In genomic region chr4:82680834-82681233, GRCh38 we compare ENCODE assay signal across 18 cellular contexts.
"Had no signal": no experiment of that assay in that cellular context is flagged by ENCODE, and none has a peak within 500 bp of the region (broad histone marks: within the 10 kb centered on the region; RNA-seq: fewer than 3 reads in every experiment).

No MANE protein-coding gene starts in this region.

- H3K4me3 ChIP-seq: gastroesophageal sphincter, heart right ventricle, prostate gland had no signal

- H3K27ac Mint-ChIP-seq: activated T-helper 17 cell treated with anti-CD3 and anti-CD28 coated beads, Interleukin-2, amount 50 U/mL, for 72 hours; naive thymus-derived CD8-positive, alpha-beta T cell had no signal

- DNase-seq: activated CD4-positive, alpha-beta T cell treated with anti-CD3 and anti-CD28 coated beads for 1 hour; activated CD4-positive, alpha-beta T cell treated with anti-CD3 and anti-CD28 coated beads, Interleukin-2, amount 50 U/mL, for 4 hours; activated naive CD4-positive, alpha-beta T cell treated with Interleukin-2 at 50 U/mL for 16 hours; erythroblast; heart right ventricle; left cardiac atrium; mammary epithelial cell; naive thymus-derived CD8-positive, alpha-beta T cell; right cardiac atrium; small intestine; stimulated activated naive CD8-positive, alpha-beta T cell treated with anti-CD3 and anti-CD28 coated beads, Interleukin-15, Interleukin-2, amounts not matched to agents 100 U/mL and 50 U/mL, for 24 hours; T-helper 9 cell; trophoblast cell had no signal

- FAIRE-seq: astrocyte, small intestine had no signal

- H3K4me1 Mint-ChIP-seq: activated T-helper 17 cell treated with anti-CD3 and anti-CD28 coated beads, Interleukin-2, amount 50 U/mL, for 72 hours; naive thymus-derived CD8-positive, alpha-beta T cell had no signal

- H3K36me3 Mint-ChIP-seq: naive thymus-derived CD8-positive, alpha-beta T cell had no signal

- H3K4me3 Mint-ChIP-seq: activated T-helper 17 cell treated with anti-CD3 and anti-CD28 coated beads, Interleukin-2, amount 50 U/mL, for 72 hours; naive thymus-derived CD8-positive, alpha-beta T cell had no signal

- H3K4me1 ChIP-seq: gastroesophageal sphincter, heart right ventricle had no signal

- H3K27me3 ChIP-seq: gastroesophageal sphincter, heart right ventricle had no signal

- H3K9me3 Mint-ChIP-seq: activated T-helper 17 cell treated with anti-CD3 and anti-CD28 coated beads, Interleukin-2, amount 50 U/mL, for 72 hours had no signal

- ATAC-seq: activated T-helper 17 cell treated with anti-CD3 and anti-CD28 coated beads, Interleukin-2, amount 50 U/mL, for 72 hours; gastroesophageal sphincter; heart right ventricle; left cardiac atrium; naive thymus-derived CD8-positive, alpha-beta T cell; right cardiac atrium; stimulated activated naive CD8-positive, alpha-beta T cell treated with anti-CD3 and anti-CD28 coated beads, Interleukin-15, Interleukin-2, amounts not matched to agents 100 U/mL and 50 U/mL, for 24 hours had no signal

- H3K27ac ChIP-seq: gastroesophageal sphincter, heart right ventricle, prostate gland, VCaP had no signal

- H3K36me3 ChIP-seq: prostate gland had no signal

- H3K9me3 ChIP-seq: gastroesophageal sphincter, heart right ventricle, prostate gland had no signal
